9 cellular contexts compared by ENCODE assay signal in the genomic region with DNA sequence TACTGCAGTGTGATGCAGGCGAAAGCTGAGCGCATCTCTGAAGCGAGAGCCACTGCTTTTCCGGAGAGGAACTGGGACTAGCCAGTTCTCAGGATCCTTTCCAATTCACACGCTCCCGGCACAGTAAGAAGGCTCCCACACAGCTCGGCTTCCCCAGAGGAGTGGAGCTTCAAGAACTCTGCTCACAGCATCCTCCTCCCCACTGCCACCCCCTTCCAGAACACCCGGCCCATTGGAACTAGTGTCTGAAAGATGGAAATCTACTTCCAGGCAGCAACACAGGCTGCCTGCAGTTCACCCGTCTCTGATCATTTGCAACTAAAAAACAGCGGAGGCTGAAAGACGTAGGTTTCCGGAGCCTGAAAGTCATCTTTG. TPM values are rescaled to one million over a fixed set of nuclear protein-coding genes. Genes with fewer than 3 reads are reported as not detected.
A peak's percentile ranks its signal among the peaks of the same experiment; 100 is the strongest.
DNase-seq lines count a peak whose midpoint lies in the region; ATAC-seq and TF ChIP-seq lines count a peak whose summit lies in the region.
"Had no signal": no experiment of that assay in that cellular context is flagged by ENCODE, and none has a peak within 500 bp of the region (broad histone marks: within the 10 kb centered on the region; RNA-seq: fewer than 3 reads in every experiment).

A gene (minus strand): TSS at position 163 of the 375 bp plus-strand sequence.

- H3K27ac ChIP-seq in Panc1 (ENCODE audit: low read length): no peak within 1 kb of the TSS

- H3K4me1 ChIP-seq in Panc1 (ENCODE audit: control insufficient read depth, insufficient read depth, low read length): no peaks in the 10 kb centered on the region

- in situ Hi-C loops in Panc1 (cut with HindIII; ENCODE audit: low pct_unique_long_range_greater_than_20kb, low sequenced_read_pairs): no loop called here

- no peak for TF ChIP-seq CTCF in Panc1 (IDR thresholded peaks at IDR 0.05)

- no peaks in the 10 kb centered on the region for H3K27me3 ChIP-seq in Panc1 (ENCODE audit: control insufficient read depth, insufficient read depth, low read length)

- H3K36me3 ChIP-seq in Panc1 (ENCODE audit: control insufficient read depth, insufficient read depth, low read length): no peaks in the 10 kb centered on the region

- no peaks in the 10 kb centered on the region; the same call in 1 of the 2 replicates for H3K9me3 ChIP-seq in Panc1 (ENCODE audit: control insufficient read depth, insufficient read depth, low read depth, low read length)

- intact Hi-C loops in Panc1 (cut with micrococcal nuclease; ENCODE audit: unreplicated experiment): no loop called here

- CTCF ChIA-PET in Panc1 (lab: Charles Lee): no interaction called here

- ATAC-seq in Panc1: peak; percentile 58; the same call in 1 of the 2 replicates
- ATAC-seq in HG03571 (IDR thresholded peaks at IDR 0.05; ENCODE audit: unreplicated experiment): no peak

- POLR2A ChIA-PET in Panc1 (lab: Charles Lee): no interaction called here

- DNase-seq in EL (peak; percentile 29), Panc1 (ENCODE audit: low read depth, low spot score) (no peak), globus pallidus (ENCODE audit: low spot score) (peak; percentile 21), putamen (ENCODE audit: low spot score) (peak; percentile 77), NK-92 (lab: John Stamatoyannopoulos, UW; ENCODE audit: unreplicated experiment) (no peak)
- DNase-seq in NK-92 treated with Interleukin-12 subunit alpha and Interleukin-12 subunit beta, amount 100 ng/mL, for 24 hours (lab: John Stamatoyannopoulos, UW): no peak
- no peak for DNase-seq in stimulated activated CD4-positive, alpha-beta T cell treated with anti-CD3 and anti-CD28 coated beads, Interleukin-2, amount 100 ng/mL, for 24 hours
- DNase-seq: activated naive CD8-positive, alpha-beta T cell treated with anti-CD3 and anti-CD28 coated beads, Interleukin-2, amount 10 ng/mL, durations not matched to agents 7 days and 5 days had no signal

- BruUV-seq in Panc1 (replicated peaks; lab: Mats Ljungman, UMichigan): no TSS peak

- H3K4me3 ChIP-seq in Panc1 (ENCODE audit: low read depth in 2 of 2, low read length in 2 of 2): peak within 1 kb of the TSS; percentile 14 to 27; a peak in 3 of 4 replicates

RNA-seq across cellular contexts. Expression of the gene that starts here (rescaled TPM):
- not detected for total RNA-seq in Panc1 (2021; ENCODE audit: unreplicated experiment)
- not detected for polyA plus RNA-seq in Panc1 (2012; ENCODE audit: insufficient read length)
- total RNA-seq: activated naive CD8-positive, alpha-beta T cell treated with anti-CD3 and anti-CD28 coated beads, Interleukin-2, amount 10 ng/mL, durations not matched to agents 7 days and 5 days had no signal

Comparison
In these comparisons a context has a peak if more than half of its experiments do, and no peak if none do; other contexts are left out.
1. Peak in ATAC-seq and H3K4me3 ChIP-seq in Panc1; RNA of the gene not detected or under 1 TPM.
2. DNase-seq: peak in EL (single experiment), globus pallidus (single experiment) and putamen (single experiment); none in Panc1 (single experiment), NK-92 treated with Interleukin-12 subunit alpha and Interleukin-12 subunit beta, amount 100 ng/mL, for 24 hours (single experiment), stimulated activated CD4-positive, alpha-beta T cell treated with anti-CD3 and anti-CD28 coated beads, Interleukin-2, amount 100 ng/mL, for 24 hours (0 of 2) and NK-92 (single experiment).